Comparison of ENCODE assay signal across 31 cellular contexts in the genomic region with DNA sequence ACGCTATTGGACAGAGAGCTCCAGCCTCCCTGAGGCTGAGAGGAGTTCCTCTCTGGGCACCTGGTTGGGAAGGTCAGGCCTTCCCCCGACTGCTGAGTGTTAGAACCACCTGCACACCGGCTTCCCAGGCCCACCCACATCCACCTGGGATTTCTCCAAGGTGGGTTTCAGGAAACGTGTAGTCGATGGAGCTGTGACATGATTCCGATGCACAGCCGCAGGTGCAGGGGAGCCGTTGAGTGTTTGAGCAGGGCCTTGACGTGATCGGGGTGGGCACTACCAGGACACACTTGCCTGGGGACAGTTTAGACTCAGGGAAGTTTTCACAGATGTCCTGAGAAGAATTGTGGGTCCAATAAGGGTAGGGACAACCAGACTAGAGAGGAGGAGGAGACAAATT. TPM values are rescaled to one million over a fixed set of nuclear protein-coding genes. Genes with fewer than 3 reads are reported as not detected.
"Had no signal": no experiment of that assay in that cellular context is flagged by ENCODE, and none has a peak within 500 bp of the region (broad histone marks: within the 10 kb centered on the region; RNA-seq: fewer than 3 reads in every experiment).

No MANE protein-coding gene starts in this region.

- DNase-seq: activated CD4-positive, alpha-beta memory T cell treated with anti-CD3 and anti-CD28 coated beads, Interleukin-2, amount 10 ng/mL, durations not matched to agents 7 days and 5 days; activated CD4-positive, alpha-beta T cell treated with anti-CD3 and anti-CD28 coated beads for 36 hours; activated CD4-positive, alpha-beta T cell treated with anti-CD3 and anti-CD28 coated beads, Interleukin-2, amount 10 ng/mL, durations not matched to agents 24 days and 14 days; activated CD4-positive, CD25-positive, alpha-beta regulatory T cell; activated CD4-positive, CD25-positive, alpha-beta regulatory T cell treated with anti-CD3 and anti-CD28 coated beads, Interleukin-2, amount 50 U/mL, for 72 hours; activated CD8-positive, alpha-beta memory T cell treated with anti-CD3 and anti-CD28 coated beads for 24 hours; activated effector memory CD4-positive, alpha-beta T cell treated with Interleukin-2 at 50 U/mL for 16 hours; activated gamma-delta T cell treated with Interleukin-2 at 50 U/mL for 16 hours; activated naive CD4-positive, alpha-beta T cell treated with anti-CD3 and anti-CD28 coated beads, Interleukin-2, amount 50 U/mL, for 16 hours; activated naive CD4-positive, alpha-beta T cell treated with Interleukin-2 at 50 U/mL for 16 hours; activated T-cell treated with anti-CD3 and anti-CD28 coated beads, Interleukin-2, amount 50 U/mL, for 4 hours; amniotic stem cell; anterior cingulate cortex; brain microvascular endothelial cell; caudate nucleus; colonic mucosa; effector CD8-positive, alpha-beta T cell; esophagus squamous epithelium; foreskin melanocyte; SW 1271; T-cell; T1000 had no signal

- ATAC-seq: activated CD4-positive, alpha-beta T cell treated with anti-CD3 and anti-CD28 coated beads for 36 hours; activated T-cell treated with anti-CD3 and anti-CD28 coated beads, Interleukin-2, amount 50 U/mL, for 4 hours; activated T-helper 17 cell treated with anti-CD3 and anti-CD28 coated beads, Interleukin-2, amount 50 U/mL, for 72 hours; gastroesophageal sphincter; T-cell had no signal

- H3K4me1 Mint-ChIP-seq: activated CD4-positive, alpha-beta T cell treated with anti-CD3 and anti-CD28 coated beads for 36 hours; activated T-helper 17 cell treated with anti-CD3 and anti-CD28 coated beads, Interleukin-2, amount 50 U/mL, for 72 hours; T-cell had no signal

- H3K4me3 Mint-ChIP-seq: activated CD4-positive, alpha-beta memory T cell treated with anti-CD3 and anti-CD28 coated beads, Interleukin-2, amount 10 ng/mL, durations not matched to agents 7 days and 5 days; activated CD4-positive, alpha-beta T cell treated with anti-CD3 and anti-CD28 coated beads for 36 hours; activated CD4-positive, alpha-beta T cell treated with anti-CD3 and anti-CD28 coated beads, Interleukin-2, amount 10 ng/mL, durations not matched to agents 24 days and 14 days; activated naive CD8-positive, alpha-beta T cell; activated T-cell treated with anti-CD3 and anti-CD28 coated beads, Interleukin-2, amount 50 U/mL, for 4 hours; activated T-helper 17 cell treated with anti-CD3 and anti-CD28 coated beads, Interleukin-2, amount 50 U/mL, for 72 hours; T-cell; T-helper 1 cell treated with Interleukin-12 subunit alpha and Interleukin-12 subunit beta and Interleukin-4 antibody, amounts not matched to agents 30 μg/mL and 1 μg/mL, for 36 hours; T-helper 2 cell treated with Interferon-gamma antibody and Interleukin-4, amounts not matched to agents 5 μg/mL and 100 μg/mL, for 36 hours had no signal

- H3K27ac Mint-ChIP-seq: activated CD4-positive, alpha-beta memory T cell treated with anti-CD3 and anti-CD28 coated beads, Interleukin-2, amount 10 ng/mL, durations not matched to agents 7 days and 5 days; activated CD4-positive, alpha-beta T cell treated with anti-CD3 and anti-CD28 coated beads for 36 hours; activated CD4-positive, alpha-beta T cell treated with anti-CD3 and anti-CD28 coated beads, Interleukin-2, amount 10 ng/mL, durations not matched to agents 24 days and 14 days; activated naive CD8-positive, alpha-beta T cell; activated T-helper 17 cell treated with anti-CD3 and anti-CD28 coated beads, Interleukin-2, amount 50 U/mL, for 72 hours; T-cell; T-helper 1 cell treated with Interleukin-12 subunit alpha and Interleukin-12 subunit beta and Interleukin-4 antibody, amounts not matched to agents 30 μg/mL and 1 μg/mL, for 36 hours; T-helper 2 cell treated with Interferon-gamma antibody and Interleukin-4, amounts not matched to agents 5 μg/mL and 100 μg/mL, for 36 hours had no signal

- H3K9me3 Mint-ChIP-seq: activated CD4-positive, alpha-beta memory T cell treated with anti-CD3 and anti-CD28 coated beads, Interleukin-2, amount 10 ng/mL, durations not matched to agents 7 days and 5 days; activated CD4-positive, alpha-beta T cell treated with anti-CD3 and anti-CD28 coated beads, Interleukin-2, amount 10 ng/mL, durations not matched to agents 24 days and 14 days; activated T-cell treated with anti-CD3 and anti-CD28 coated beads, Interleukin-2, amount 50 U/mL, for 4 hours; activated T-helper 17 cell treated with anti-CD3 and anti-CD28 coated beads, Interleukin-2, amount 50 U/mL, for 72 hours; T-cell; T-helper 1 cell treated with Interleukin-12 subunit alpha and Interleukin-12 subunit beta and Interleukin-4 antibody, amounts not matched to agents 30 μg/mL and 1 μg/mL, for 36 hours; T-helper 2 cell treated with Interferon-gamma antibody and Interleukin-4, amounts not matched to agents 5 μg/mL and 100 μg/mL, for 36 hours had no signal

- H3K36me3 Mint-ChIP-seq: activated naive CD8-positive, alpha-beta T cell; T-cell had no signal

RNA-seq across cellular contexts. Expression of a gene that starts 42.0 kb away (rescaled TPM):
- total RNA-seq: bronchial epithelial cell, dermis microvascular lymphatic vessel endothelial cell, endothelial cell of umbilical vein, fibroblast of lung had no signal
